Comparison of ENCODE assay signal across 25 cellular contexts in genomic region chr14:96011609-96012008, GRCh38.
"Had no signal": no experiment of that assay in that cellular context is flagged by ENCODE, and none has a peak within 500 bp of the region (broad histone marks: within the 10 kb centered on the region; RNA-seq: fewer than 3 reads in every experiment).

No MANE protein-coding gene starts in this region.

- H3K36me3 ChIP-seq: gastroesophageal sphincter, left lung, sigmoid colon, suprapubic skin, thyroid gland, upper lobe of left lung, vagina had no signal

- H2AFZ ChIP-seq: parathyroid adenoma had no signal

- H3K4me3 ChIP-seq: dorsolateral prefrontal cortex, gastroesophageal sphincter, left lung, lung, psoas muscle, sigmoid colon, suprapubic skin, thyroid gland, upper lobe of left lung, vagina had no signal

- H3K79me2 ChIP-seq: parathyroid adenoma had no signal

- H3K9ac ChIP-seq: parathyroid adenoma had no signal

- H3K9me3 ChIP-seq: psoas muscle, thyroid gland had no signal

- H3K27ac ChIP-seq: dorsolateral prefrontal cortex, gastroesophageal sphincter, left lung, parathyroid adenoma, psoas muscle, sigmoid colon, suprapubic skin, thyroid gland, upper lobe of left lung, vagina had no signal

- H3K4me3 Mint-ChIP-seq: nephron had no signal

- FAIRE-seq: endometrium, small intestine had no signal

- ATAC-seq: esophagus mucosa, gastroesophageal sphincter, left lung, psoas muscle had no signal

- DNase-seq: cortex of kidney; dorsolateral prefrontal cortex; effector CD8-positive, alpha-beta T cell; foreskin fibroblast; glutamatergic neuron; islet precursor cell; left lung; naive B cell; occipital lobe; psoas muscle; retina; sigmoid colon; small intestine; stimulated activated CD4-positive, alpha-beta T cell treated with anti-CD3 and anti-CD28 coated beads, Interleukin-12 subunit alpha, Interleukin-12 subunit beta, amount 100 ng/mL, for 4 hours; stimulated activated naive CD4-positive, alpha-beta T cell treated with Interleukin-2 at 50 U/mL for 16 hours; thyroid gland; upper lobe of left lung had no signal

- H3K27me3 ChIP-seq: gastroesophageal sphincter, left lung, sigmoid colon, suprapubic skin, thyroid gland, upper lobe of left lung, vagina had no signal

- H3K27ac Mint-ChIP-seq: nephron had no signal

- H3K4me1 ChIP-seq: left lung, parathyroid adenoma, psoas muscle, thyroid gland, vagina had no signal
